1 cellular context compared by ENCODE assay signal in genomic region chr11:14583252-14584105, GRCh38.
TF ChIP-seq lines count a peak whose summit lies in the region.

No MANE protein-coding gene starts in this region.

TF ChIP-seq in HepG2, 621 proteins besides CTCF, POLR2A, EP300 and RAD21 (continued from another document and continues in another):
- TF ChIP-seq, protein P1, sequence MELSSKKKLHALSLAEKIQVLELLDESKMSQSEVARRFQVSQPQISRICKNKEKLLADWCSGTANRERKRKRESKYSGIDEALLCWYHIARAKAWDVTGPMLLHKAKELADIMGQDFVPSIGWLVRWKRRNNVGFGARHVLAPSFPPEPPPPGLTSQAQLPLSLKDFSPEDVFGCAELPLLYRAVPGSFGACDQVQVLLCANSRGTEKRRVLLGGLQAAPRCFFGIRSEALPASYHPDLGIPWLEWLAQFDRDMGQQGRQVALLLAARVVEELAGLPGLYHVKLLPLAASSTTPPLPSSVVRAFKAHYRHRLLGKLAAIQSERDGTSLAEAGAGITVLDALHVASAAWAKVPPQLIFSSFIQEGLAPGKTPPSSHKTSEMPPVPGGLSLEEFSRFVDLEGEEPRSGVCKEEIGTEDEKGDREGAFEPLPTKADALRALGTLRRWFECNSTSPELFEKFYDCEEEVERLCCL (CRISPR knock-in tag; IDR thresholded peaks at IDR 0.05; ENCODE audit: borderline replicate concordance) = no peak
- TF ChIP-seq TOE1 (CRISPR knock-in tag; IDR thresholded peaks at IDR 0.05) (no peak), ISX (CRISPR knock-in tag; conservative IDR thresholded peaks at IDR 0.05) (no peak), ZMYM3 (CRISPR knock-in tag; IDR thresholded peaks at IDR 0.05) (peak; percentile 87; the same call in 1 of the 2 replicates), FOXK1 (CRISPR knock-in tag; IDR thresholded peaks at IDR 0.05; ENCODE audit: borderline replicate concordance, low read depth) (no peak), KAT2B (IDR thresholded peaks at IDR 0.05; ENCODE audit: borderline replicate concordance, low read depth, low read length) (no peak), ZNF691 (CRISPR knock-in tag; IDR thresholded peaks at IDR 0.05; ENCODE audit: borderline replicate concordance, low read depth) (no peak; the same call in 1 of the 2 replicates), ZNF503 (CRISPR knock-in tag; IDR thresholded peaks at IDR 0.05) (no peak), POLR2AphosphoS5 (IDR thresholded peaks at IDR 0.05; ENCODE audit: low read depth, low read length) (peak; percentile 65), PHF5A (CRISPR knock-in tag; IDR thresholded peaks at IDR 0.05; ENCODE audit: low read depth, unreplicated experiment) (no peak), ZNF572 (CRISPR knock-in tag; IDR thresholded peaks at IDR 0.05) (peak; percentile 74; the same call in 1 of the 2 replicates), PHB2 (IDR thresholded peaks at IDR 0.05; ENCODE audit: partially characterized antibody) (no peak), CCAR2 (optimal IDR thresholded peaks at IDR 0.05; ENCODE audit: low read depth, low read length) (no peak), ATF2 (CRISPR knock-in tag; IDR thresholded peaks at IDR 0.05) (no peak), ZFAT (CRISPR knock-in tag; conservative IDR thresholded peaks at IDR 0.05) (no peak), RELA (CRISPR knock-in tag; IDR thresholded peaks at IDR 0.05) (no peak), CC2D1A (CRISPR knock-in tag; IDR thresholded peaks at IDR 0.05) (no peak), ZNF20 (CRISPR knock-in tag; IDR thresholded peaks at IDR 0.05) (no peak), ZNF382 (CRISPR knock-in tag; IDR thresholded peaks at IDR 0.05; ENCODE audit: borderline replicate concordance) (no peak), CHCHD3 (CRISPR knock-in tag; IDR thresholded peaks at IDR 0.05) (no peak), ZNF563 (CRISPR knock-in tag; IDR thresholded peaks at IDR 0.05) (no peak), KDM6A (CRISPR knock-in tag; IDR thresholded peaks at IDR 0.05; ENCODE audit: low read depth) (no peak), E2F5 (CRISPR knock-in tag; conservative IDR thresholded peaks at IDR 0.05) (no peak), MED13 (CRISPR knock-in tag; IDR thresholded peaks at IDR 0.05) (no peak), FOSL2 (CRISPR knock-in tag; IDR thresholded peaks at IDR 0.05) (0 out of 2 replicates have a peak, but pooled peaks have one; percentile 14)
- TF ChIP-seq, protein P2, sequence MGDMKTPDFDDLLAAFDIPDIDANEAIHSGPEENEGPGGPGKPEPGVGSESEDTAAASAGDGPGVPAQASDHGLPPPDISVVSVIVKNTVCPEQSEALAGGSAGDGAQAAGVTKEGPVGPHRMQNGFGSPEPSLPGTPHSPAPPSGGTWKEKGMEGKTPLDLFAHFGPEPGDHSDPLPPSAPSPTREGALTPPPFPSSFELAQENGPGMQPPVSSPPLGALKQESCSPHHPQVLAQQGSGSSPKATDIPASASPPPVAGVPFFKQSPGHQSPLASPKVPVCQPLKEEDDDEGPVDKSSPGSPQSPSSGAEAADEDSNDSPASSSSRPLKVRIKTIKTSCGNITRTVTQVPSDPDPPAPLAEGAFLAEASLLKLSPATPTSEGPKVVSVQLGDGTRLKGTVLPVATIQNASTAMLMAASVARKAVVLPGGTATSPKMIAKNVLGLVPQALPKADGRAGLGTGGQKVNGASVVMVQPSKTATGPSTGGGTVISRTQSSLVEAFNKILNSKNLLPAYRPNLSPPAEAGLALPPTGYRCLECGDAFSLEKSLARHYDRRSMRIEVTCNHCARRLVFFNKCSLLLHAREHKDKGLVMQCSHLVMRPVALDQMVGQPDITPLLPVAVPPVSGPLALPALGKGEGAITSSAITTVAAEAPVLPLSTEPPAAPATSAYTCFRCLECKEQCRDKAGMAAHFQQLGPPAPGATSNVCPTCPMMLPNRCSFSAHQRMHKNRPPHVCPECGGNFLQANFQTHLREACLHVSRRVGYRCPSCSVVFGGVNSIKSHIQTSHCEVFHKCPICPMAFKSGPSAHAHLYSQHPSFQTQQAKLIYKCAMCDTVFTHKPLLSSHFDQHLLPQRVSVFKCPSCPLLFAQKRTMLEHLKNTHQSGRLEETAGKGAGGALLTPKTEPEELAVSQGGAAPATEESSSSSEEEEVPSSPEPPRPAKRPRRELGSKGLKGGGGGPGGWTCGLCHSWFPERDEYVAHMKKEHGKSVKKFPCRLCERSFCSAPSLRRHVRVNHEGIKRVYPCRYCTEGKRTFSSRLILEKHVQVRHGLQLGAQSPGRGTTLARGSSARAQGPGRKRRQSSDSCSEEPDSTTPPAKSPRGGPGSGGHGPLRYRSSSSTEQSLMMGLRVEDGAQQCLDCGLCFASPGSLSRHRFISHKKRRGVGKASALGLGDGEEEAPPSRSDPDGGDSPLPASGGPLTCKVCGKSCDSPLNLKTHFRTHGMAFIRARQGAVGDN (CRISPR knock-in tag; IDR thresholded peaks at IDR 0.05) = peak; percentile 44; the same call in 1 of the 2 replicates
- TF ChIP-seq, protein P3, sequence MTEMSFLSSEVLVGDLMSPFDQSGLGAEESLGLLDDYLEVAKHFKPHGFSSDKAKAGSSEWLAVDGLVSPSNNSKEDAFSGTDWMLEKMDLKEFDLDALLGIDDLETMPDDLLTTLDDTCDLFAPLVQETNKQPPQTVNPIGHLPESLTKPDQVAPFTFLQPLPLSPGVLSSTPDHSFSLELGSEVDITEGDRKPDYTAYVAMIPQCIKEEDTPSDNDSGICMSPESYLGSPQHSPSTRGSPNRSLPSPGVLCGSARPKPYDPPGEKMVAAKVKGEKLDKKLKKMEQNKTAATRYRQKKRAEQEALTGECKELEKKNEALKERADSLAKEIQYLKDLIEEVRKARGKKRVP (CRISPR knock-in tag; IDR thresholded peaks at IDR 0.05) = peak in 1 of 2 experiments; percentile 45; a peak in 1 of 4 replicates
- TF ChIP-seq, protein P4, sequence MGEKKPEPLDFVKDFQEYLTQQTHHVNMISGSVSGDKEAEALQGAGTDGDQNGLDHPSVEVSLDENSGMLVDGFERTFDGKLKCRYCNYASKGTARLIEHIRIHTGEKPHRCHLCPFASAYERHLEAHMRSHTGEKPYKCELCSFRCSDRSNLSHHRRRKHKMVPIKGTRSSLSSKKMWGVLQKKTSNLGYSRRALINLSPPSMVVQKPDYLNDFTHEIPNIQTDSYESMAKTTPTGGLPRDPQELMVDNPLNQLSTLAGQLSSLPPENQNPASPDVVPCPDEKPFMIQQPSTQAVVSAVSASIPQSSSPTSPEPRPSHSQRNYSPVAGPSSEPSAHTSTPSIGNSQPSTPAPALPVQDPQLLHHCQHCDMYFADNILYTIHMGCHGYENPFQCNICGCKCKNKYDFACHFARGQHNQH (CRISPR knock-in tag; IDR thresholded peaks at IDR 0.05) = peak; percentile 51; the same call in 1 of the 2 replicates
- TF ChIP-seq, protein P5, sequence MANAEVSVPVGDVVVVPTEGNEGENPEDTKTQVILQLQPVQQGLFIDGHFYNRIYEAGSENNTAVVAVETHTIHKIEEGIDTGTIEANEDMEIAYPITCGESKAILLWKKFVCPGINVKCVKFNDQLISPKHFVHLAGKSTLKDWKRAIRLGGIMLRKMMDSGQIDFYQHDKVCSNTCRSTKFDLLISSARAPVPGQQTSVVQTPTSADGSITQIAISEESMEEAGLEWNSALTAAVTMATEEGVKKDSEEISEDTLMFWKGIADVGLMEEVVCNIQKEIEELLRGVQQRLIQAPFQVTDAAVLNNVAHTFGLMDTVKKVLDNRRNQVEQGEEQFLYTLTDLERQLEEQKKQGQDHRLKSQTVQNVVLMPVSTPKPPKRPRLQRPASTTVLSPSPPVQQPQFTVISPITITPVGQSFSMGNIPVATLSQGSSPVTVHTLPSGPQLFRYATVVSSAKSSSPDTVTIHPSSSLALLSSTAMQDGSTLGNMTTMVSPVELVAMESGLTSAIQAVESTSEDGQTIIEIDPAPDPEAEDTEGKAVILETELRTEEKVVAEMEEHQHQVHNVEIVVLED (CRISPR knock-in tag; IDR thresholded peaks at IDR 0.05; ENCODE audit: borderline replicate concordance) = no peak
- TF ChIP-seq, protein P6, sequence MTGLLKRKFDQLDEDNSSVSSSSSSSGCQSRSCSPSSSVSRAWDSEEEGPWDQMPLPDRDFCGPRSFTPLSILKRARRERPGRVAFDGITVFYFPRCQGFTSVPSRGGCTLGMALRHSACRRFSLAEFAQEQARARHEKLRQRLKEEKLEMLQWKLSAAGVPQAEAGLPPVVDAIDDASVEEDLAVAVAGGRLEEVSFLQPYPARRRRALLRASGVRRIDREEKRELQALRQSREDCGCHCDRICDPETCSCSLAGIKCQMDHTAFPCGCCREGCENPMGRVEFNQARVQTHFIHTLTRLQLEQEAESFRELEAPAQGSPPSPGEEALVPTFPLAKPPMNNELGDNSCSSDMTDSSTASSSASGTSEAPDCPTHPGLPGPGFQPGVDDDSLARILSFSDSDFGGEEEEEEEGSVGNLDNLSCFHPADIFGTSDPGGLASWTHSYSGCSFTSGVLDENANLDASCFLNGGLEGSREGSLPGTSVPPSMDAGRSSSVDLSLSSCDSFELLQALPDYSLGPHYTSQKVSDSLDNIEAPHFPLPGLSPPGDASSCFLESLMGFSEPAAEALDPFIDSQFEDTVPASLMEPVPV (CRISPR knock-in tag; IDR thresholded peaks at IDR 0.05) = no peak
- TF ChIP-seq, protein P7, sequence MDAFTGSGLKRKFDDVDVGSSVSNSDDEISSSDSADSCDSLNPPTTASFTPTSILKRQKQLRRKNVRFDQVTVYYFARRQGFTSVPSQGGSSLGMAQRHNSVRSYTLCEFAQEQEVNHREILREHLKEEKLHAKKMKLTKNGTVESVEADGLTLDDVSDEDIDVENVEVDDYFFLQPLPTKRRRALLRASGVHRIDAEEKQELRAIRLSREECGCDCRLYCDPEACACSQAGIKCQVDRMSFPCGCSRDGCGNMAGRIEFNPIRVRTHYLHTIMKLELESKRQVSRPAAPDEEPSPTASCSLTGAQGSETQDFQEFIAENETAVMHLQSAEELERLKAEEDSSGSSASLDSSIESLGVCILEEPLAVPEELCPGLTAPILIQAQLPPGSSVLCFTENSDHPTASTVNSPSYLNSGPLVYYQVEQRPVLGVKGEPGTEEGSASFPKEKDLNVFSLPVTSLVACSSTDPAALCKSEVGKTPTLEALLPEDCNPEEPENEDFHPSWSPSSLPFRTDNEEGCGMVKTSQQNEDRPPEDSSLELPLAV (CRISPR knock-in tag; conservative IDR thresholded peaks at IDR 0.05; ENCODE audit: low read depth) = no peak
- TF ChIP-seq, protein P8, sequence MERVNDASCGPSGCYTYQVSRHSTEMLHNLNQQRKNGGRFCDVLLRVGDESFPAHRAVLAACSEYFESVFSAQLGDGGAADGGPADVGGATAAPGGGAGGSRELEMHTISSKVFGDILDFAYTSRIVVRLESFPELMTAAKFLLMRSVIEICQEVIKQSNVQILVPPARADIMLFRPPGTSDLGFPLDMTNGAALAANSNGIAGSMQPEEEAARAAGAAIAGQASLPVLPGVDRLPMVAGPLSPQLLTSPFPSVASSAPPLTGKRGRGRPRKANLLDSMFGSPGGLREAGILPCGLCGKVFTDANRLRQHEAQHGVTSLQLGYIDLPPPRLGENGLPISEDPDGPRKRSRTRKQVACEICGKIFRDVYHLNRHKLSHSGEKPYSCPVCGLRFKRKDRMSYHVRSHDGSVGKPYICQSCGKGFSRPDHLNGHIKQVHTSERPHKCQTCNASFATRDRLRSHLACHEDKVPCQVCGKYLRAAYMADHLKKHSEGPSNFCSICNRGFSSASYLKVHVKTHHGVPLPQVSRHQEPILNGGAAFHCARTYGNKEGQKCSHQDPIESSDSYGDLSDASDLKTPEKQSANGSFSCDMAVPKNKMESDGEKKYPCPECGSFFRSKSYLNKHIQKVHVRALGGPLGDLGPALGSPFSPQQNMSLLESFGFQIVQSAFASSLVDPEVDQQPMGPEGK (CRISPR knock-in tag; IDR thresholded peaks at IDR 0.05) = no peak
